15 cellular contexts compared by ENCODE assay signal in the genomic region with DNA sequence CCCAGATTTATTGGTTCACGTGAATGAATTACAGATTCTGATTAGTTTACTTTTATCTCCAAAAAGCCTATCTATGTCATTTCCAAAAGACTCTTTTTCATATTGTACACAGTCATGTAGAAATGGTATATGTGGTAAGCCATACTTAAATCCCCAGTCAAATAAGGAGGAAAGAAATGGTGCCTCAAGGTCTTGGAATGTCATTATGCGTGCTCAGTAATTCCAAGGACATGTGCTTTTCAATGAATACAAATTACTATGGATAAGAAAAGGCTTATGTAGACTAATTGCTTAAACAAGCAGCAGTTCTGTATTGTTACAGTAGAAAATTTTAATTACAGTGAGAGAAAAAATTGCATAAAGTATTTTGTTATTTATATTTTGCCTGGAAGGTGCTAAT.
DNase-seq lines count a peak whose midpoint lies in the region; ATAC-seq and TF ChIP-seq lines count a peak whose summit lies in the region.
"Had no signal": no experiment of that assay in that cellular context is flagged by ENCODE, and none has a peak within 500 bp of the region (broad histone marks: within the 10 kb centered on the region; RNA-seq: fewer than 3 reads in every experiment).

No MANE protein-coding gene starts in this region.

- H3K9me3 ChIP-seq in HUES48 (ENCODE audit: control insufficient read depth, insufficient read depth, low read length) = no peaks in the 10 kb centered on the region
- no peaks in the 10 kb centered on the region for H3K9me3 ChIP-seq in neural progenitor cell (ENCODE audit: low read depth)
- H3K9me3 ChIP-seq: BLaER1 had no signal

- H3K9me3 Mint-ChIP-seq in neural progenitor cell = no peaks in the 10 kb centered on the region
- H3K9me3 Mint-ChIP-seq: H9 had no signal

- H3K27me3 ChIP-seq in HUES48 (ENCODE audit: control insufficient read depth, insufficient read depth, low read length) (no peaks in the 10 kb centered on the region), neural progenitor cell (no peaks in the 10 kb centered on the region)
- H3K27me3 ChIP-seq: BLaER1 had no signal

- H3K4me3 ChIP-seq in HUES48 (ENCODE audit: low read depth, low read length) = no peak overlapping the region
- no peak overlapping the region for H3K4me3 ChIP-seq in neural progenitor cell
- H3K4me3 ChIP-seq: BLaER1 had no signal

- no peak overlapping the region for H3K4me2 ChIP-seq in neural progenitor cell
- H3K4me2 ChIP-seq: BLaER1 had no signal

- H3F3A ChIP-seq in neural progenitor cell (ENCODE audit: low read depth) = no peaks in the 10 kb centered on the region

- H3K79me2 ChIP-seq in neural progenitor cell (ENCODE audit: low read depth) = no peaks in the 10 kb centered on the region

- ATAC-seq in GM19023 (IDR thresholded peaks at IDR 0.05; ENCODE audit: unreplicated experiment) (no peak), GM18868 (IDR thresholded peaks at IDR 0.05; ENCODE audit: unreplicated experiment) (no peak)

- no peak for TF ChIP-seq CTCF in neural progenitor cell (IDR thresholded peaks at IDR 0.05)

- no peaks in the 10 kb centered on the region for H3K36me3 Mint-ChIP-seq in neural progenitor cell
- H3K36me3 Mint-ChIP-seq: CD14-positive monocyte; CD4-positive, alpha-beta memory T cell had no signal

- H3K27ac Mint-ChIP-seq in neural progenitor cell = no peak overlapping the region
- H3K27ac Mint-ChIP-seq: CD14-positive monocyte; CD4-positive, alpha-beta memory T cell; H9 had no signal

- H3K9ac ChIP-seq in HUES48 (ENCODE audit: low read depth, low read length) (no peak overlapping the region), neural progenitor cell (no peak overlapping the region)
- H3K9ac ChIP-seq: BLaER1 had no signal

- peaks cover 20% of the 10 kb centered on the region for H3K4me1 ChIP-seq in HUES48 (ENCODE audit: control insufficient read depth, insufficient read depth, low read length)
- H3K4me1 ChIP-seq in neural progenitor cell = peaks cover 11% of the 10 kb centered on the region
- H3K4me1 ChIP-seq: BLaER1 had no signal

- peak; percentile 65 for DNase-seq in amniotic epithelial cell (ENCODE audit: low read depth)
- peak; percentile 14 for DNase-seq in neural progenitor cell (ENCODE audit: low spot score)
- DNase-seq in NCI-H2171 (lab: John Stamatoyannopoulos, UW) = no peak
- no peak for DNase-seq in NCI-H2029 (lab: John Stamatoyannopoulos, UW)
- DNase-seq: 8988T; CD4-positive, alpha-beta memory T cell; DMS153; DMS79 treated with DMSO at 0.1 percent for 48 hours; GF-D8; H9 had no signal

- H3K27ac ChIP-seq in HUES48 (ENCODE audit: low read depth, low read length) (peak overlapping the region; percentile 59), neural progenitor cell (no peak overlapping the region)
- H3K27ac ChIP-seq: BLaER1 had no signal

- H3K27me3 Mint-ChIP-seq in neural progenitor cell (ENCODE audit: insufficient read depth, low read depth) = no peaks in the 10 kb centered on the region
- H3K27me3 Mint-ChIP-seq: CD4-positive, alpha-beta memory T cell had no signal

- peaks cover 31% of the 10 kb centered on the region for H3K4me1 Mint-ChIP-seq in neural progenitor cell
- H3K4me1 Mint-ChIP-seq: CD14-positive monocyte; CD4-positive, alpha-beta memory T cell had no signal

- no peak overlapping the region for H2AFZ ChIP-seq in neural progenitor cell (replicated peaks)

- no peak overlapping the region for H3K4me3 Mint-ChIP-seq in neural progenitor cell
- H3K4me3 Mint-ChIP-seq: CD14-positive monocyte; CD4-positive, alpha-beta memory T cell; H9 had no signal

- no peaks in the 10 kb centered on the region for H4K20me1 ChIP-seq in neural progenitor cell (ENCODE audit: low read depth)
- H4K20me1 ChIP-seq: BLaER1 had no signal

- H3K36me3 ChIP-seq in HUES48 (ENCODE audit: control insufficient read depth, insufficient read depth, low read length) = no peaks in the 10 kb centered on the region
- no peaks in the 10 kb centered on the region for H3K36me3 ChIP-seq in neural progenitor cell
- H3K36me3 ChIP-seq: BLaER1 had no signal

Comparison
In these comparisons a context has a peak if more than half of its experiments do, and no peak if none do; other contexts are left out.
1. DNase-seq: peak in amniotic epithelial cell (single experiment) and neural progenitor cell (single experiment); none in NCI-H2171 (single experiment) and NCI-H2029 (single experiment).